ENCODE assay signal across 1 cellular context in the genomic region with DNA sequence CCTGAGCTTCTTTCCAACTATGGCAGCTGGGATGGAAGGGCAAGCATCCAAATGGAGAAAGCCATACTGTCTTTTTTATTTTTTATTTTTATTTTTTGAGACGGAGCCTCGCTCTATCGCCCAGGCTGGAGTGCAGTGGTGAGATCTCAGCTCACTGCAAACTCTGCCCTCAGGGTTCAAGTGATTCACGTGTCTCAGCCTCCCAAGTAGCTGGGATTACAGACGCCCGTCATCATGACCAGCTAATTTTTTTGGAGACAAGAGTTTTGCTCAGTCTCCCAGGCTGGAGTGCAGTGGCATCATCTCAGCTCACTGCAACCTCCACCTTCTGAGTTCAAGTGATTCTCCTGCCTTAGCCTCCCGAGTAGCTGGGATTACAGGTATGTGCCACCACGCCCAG.
TF ChIP-seq lines count a peak whose summit lies in the region.

No MANE protein-coding gene starts in this region.

TF ChIP-seq in HepG2, 621 proteins besides CTCF, POLR2A, EP300 and RAD21:
- TF ChIP-seq, protein P1, sequence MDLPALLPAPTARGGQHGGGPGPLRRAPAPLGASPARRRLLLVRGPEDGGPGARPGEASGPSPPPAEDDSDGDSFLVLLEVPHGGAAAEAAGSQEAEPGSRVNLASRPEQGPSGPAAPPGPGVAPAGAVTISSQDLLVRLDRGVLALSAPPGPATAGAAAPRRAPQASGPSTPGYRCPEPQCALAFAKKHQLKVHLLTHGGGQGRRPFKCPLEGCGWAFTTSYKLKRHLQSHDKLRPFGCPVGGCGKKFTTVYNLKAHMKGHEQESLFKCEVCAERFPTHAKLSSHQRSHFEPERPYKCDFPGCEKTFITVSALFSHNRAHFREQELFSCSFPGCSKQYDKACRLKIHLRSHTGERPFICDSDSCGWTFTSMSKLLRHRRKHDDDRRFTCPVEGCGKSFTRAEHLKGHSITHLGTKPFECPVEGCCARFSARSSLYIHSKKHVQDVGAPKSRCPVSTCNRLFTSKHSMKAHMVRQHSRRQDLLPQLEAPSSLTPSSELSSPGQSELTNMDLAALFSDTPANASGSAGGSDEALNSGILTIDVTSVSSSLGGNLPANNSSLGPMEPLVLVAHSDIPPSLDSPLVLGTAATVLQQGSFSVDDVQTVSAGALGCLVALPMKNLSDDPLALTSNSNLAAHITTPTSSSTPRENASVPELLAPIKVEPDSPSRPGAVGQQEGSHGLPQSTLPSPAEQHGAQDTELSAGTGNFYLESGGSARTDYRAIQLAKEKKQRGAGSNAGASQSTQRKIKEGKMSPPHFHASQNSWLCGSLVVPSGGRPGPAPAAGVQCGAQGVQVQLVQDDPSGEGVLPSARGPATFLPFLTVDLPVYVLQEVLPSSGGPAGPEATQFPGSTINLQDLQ (CRISPR knock-in tag; IDR thresholded peaks at IDR 0.05), result 0 out of 2 replicates have a peak, but pooled peaks have one; percentile 37
